Comparison of ENCODE assay signal across 17 cellular contexts in genomic region chr3:132803889-132804288, GRCh38.
DNase-seq lines count a peak whose midpoint lies in the region; ATAC-seq and TF ChIP-seq lines count a peak whose summit lies in the region.
"Had no signal": no experiment of that assay in that cellular context is flagged by ENCODE, and none has a peak within 500 bp of the region (broad histone marks: within the 10 kb centered on the region; RNA-seq: fewer than 3 reads in every experiment).

No MANE protein-coding gene starts in this region.

- no peak overlapping the region for H3K27ac ChIP-seq in endodermal cell (ENCODE audit: low read depth, low read length)
- H3K27ac ChIP-seq in smooth muscle cell (ENCODE audit: low read depth) = peak overlapping the region; percentile 34
- H3K27ac ChIP-seq: neutrophil had no signal

- H3K9me3 ChIP-seq in endodermal cell (ENCODE audit: control insufficient read depth, low read length) (no peaks in the 10 kb centered on the region), smooth muscle cell (replicated peaks; ENCODE audit: low read depth) (no peaks in the 10 kb centered on the region)
- H3K9me3 ChIP-seq: neutrophil had no signal

- peak overlapping the region; percentile 2 for H2AFZ ChIP-seq in smooth muscle cell (ENCODE audit: low read depth)

- no peaks in the 10 kb centered on the region for H3K4me1 Mint-ChIP-seq in endodermal cell
- H3K4me1 Mint-ChIP-seq: activated CD4-positive, alpha-beta T cell treated with anti-CD3 and anti-CD28 coated beads, Interleukin-2, amount 10 ng/mL, durations not matched to agents 24 days and 14 days had no signal

- no peaks in the 10 kb centered on the region for H4K20me1 ChIP-seq in smooth muscle cell (ENCODE audit: low read depth)

- no peak overlapping the region for H3K9ac ChIP-seq in endodermal cell (ENCODE audit: extremely low read depth, low read length, poor library complexity, severe bottlenecking)
- H3K9ac ChIP-seq in smooth muscle cell (ENCODE audit: low read depth) = no peak overlapping the region

- H3K36me3 ChIP-seq in endodermal cell (ENCODE audit: control insufficient read depth, insufficient read depth, low read length) (no peaks in the 10 kb centered on the region), smooth muscle cell (ENCODE audit: low read depth) (no peaks in the 10 kb centered on the region)
- H3K36me3 ChIP-seq: neutrophil had no signal

- no peak overlapping the region for H3K27ac Mint-ChIP-seq in endodermal cell
- H3K27ac Mint-ChIP-seq: activated CD4-positive, alpha-beta T cell treated with anti-CD3 and anti-CD28 coated beads, Interleukin-2, amount 10 ng/mL, durations not matched to agents 24 days and 14 days had no signal

- DNase-seq in NCI-H146 (lab: John Stamatoyannopoulos, UW) (peak; percentile 10), NCI-H146 treated with DMSO at 0.1 percent for 48 hours (lab: John Stamatoyannopoulos, UW; ENCODE audit: unreplicated experiment) (no peak), NCI-H69 (lab: John Stamatoyannopoulos, UW) (peak; percentile 3), endodermal cell (peak; percentile 76), smooth muscle cell (lab: John Stamatoyannopoulos, UW; ENCODE audit: unreplicated experiment) (no peak)
- DNase-seq: ACHN; activated CD4-positive, alpha-beta T cell treated with anti-CD3 and anti-CD28 coated beads, Interleukin-2, amount 10 ng/mL, durations not matched to agents 24 days and 14 days; activated gamma-delta T cell treated with Interleukin-2 at 50 U/mL for 16 hours; GOT3; left colon; NCI-H345; stimulated activated naive CD4-positive, alpha-beta T cell; T-helper 1 cell had no signal

- H3K4me3 ChIP-seq in endodermal cell (ENCODE audit: low read length) = no peak overlapping the region
- H3K4me3 ChIP-seq in smooth muscle cell = no peak overlapping the region

- H3K4me1 ChIP-seq in endodermal cell (ENCODE audit: control insufficient read depth, insufficient read depth, low read length) (no peaks in the 10 kb centered on the region), smooth muscle cell (ENCODE audit: low read depth) (no peaks in the 10 kb centered on the region)

- WGBS in endodermal cell (ENCODE audit: insufficient coverage in 1 of 2, insufficient read length in 1 of 2), 2 experiments = 75 to 83% methylated on average over 3 to 4 of the region's 4 CpGs
- 54% methylated on average over 4 of the region's 4 CpGs for WGBS in smooth muscle cell (ENCODE audit: low lambda C conversion rate)

- H3K27me3 Mint-ChIP-seq in endodermal cell (ENCODE audit: insufficient read depth) = no peaks in the 10 kb centered on the region

- peak overlapping the region; percentile 13 for H3K4me2 ChIP-seq in smooth muscle cell

- TF ChIP-seq CTCF in endodermal cell (conservative IDR thresholded peaks at IDR 0.05) (peak; percentile 76), smooth muscle cell (IDR thresholded peaks at IDR 0.05; ENCODE audit: borderline replicate concordance, insufficient read depth, poor library complexity, severe bottlenecking) (no peak)

- H3K36me3 Mint-ChIP-seq in endodermal cell (ENCODE audit: low read depth) = no peaks in the 10 kb centered on the region

- no peak overlapping the region for H3K4me3 Mint-ChIP-seq in endodermal cell
- H3K4me3 Mint-ChIP-seq: activated CD4-positive, alpha-beta T cell treated with anti-CD3 and anti-CD28 coated beads, Interleukin-2, amount 10 ng/mL, durations not matched to agents 24 days and 14 days had no signal

- H3K79me2 ChIP-seq in smooth muscle cell (ENCODE audit: low read depth) = no peaks in the 10 kb centered on the region

- H3K9me3 Mint-ChIP-seq in endodermal cell = no peaks in the 10 kb centered on the region
- H3K9me3 Mint-ChIP-seq: activated CD4-positive, alpha-beta T cell treated with anti-CD3 and anti-CD28 coated beads, Interleukin-2, amount 10 ng/mL, durations not matched to agents 24 days and 14 days had no signal

- no peaks in the 10 kb centered on the region for H3F3A ChIP-seq in smooth muscle cell (ENCODE audit: low read depth)

- ATAC-seq in HG02970 (IDR thresholded peaks at IDR 0.05; ENCODE audit: low FRiP score, unreplicated experiment) = no peak
- ATAC-seq in HG03196 (IDR thresholded peaks at IDR 0.05; ENCODE audit: unreplicated experiment) = no peak
- ATAC-seq in HG03342 (IDR thresholded peaks at IDR 0.05; ENCODE audit: unreplicated experiment) = no peak
- ATAC-seq: left colon had no signal

- H3K27me3 ChIP-seq in endodermal cell (ENCODE audit: control insufficient read depth, insufficient read depth, low read length, poor library complexity, severe bottlenecking) (no peaks in the 10 kb centered on the region), smooth muscle cell (ENCODE audit: low read depth) (no peaks in the 10 kb centered on the region)
- H3K27me3 ChIP-seq: neutrophil had no signal

Comparison
In these comparisons a context has a peak if more than half of its experiments do, and no peak if none do; other contexts are left out.
1. DNase-seq: peak in NCI-H146 (single experiment), NCI-H69 (single experiment) and endodermal cell (single experiment); none in NCI-H146 treated with DMSO at 0.1 percent for 48 hours (single experiment) and smooth muscle cell (single experiment).